Comparison of ENCODE assay signal across 1 cellular context in the genomic region with DNA sequence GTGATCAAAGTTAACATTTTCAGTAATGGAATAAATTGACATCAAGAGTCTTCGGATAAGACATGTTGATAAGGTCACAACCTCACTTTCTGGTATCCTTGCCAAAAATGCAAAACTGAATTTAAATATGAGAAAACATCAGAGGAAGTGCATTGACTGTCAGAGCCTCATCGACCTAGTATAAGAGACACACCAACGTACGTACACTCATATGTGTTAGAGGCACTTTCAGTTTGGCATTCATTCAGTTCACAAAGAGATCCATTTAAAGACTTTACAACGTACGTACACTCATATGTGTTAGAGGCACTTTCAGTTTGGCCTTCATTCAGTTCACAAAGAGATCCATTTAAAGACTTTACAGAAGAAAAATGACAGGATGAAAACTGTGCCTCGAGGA.
TF ChIP-seq lines count a peak whose summit lies in the region.

No MANE protein-coding gene starts in this region.

TF ChIP-seq in HCT116, 20 proteins besides CTCF, POLR2A, EP300 and RAD21 (continued from another document):
- TF ChIP-seq ELF1 (IDR thresholded peaks at IDR 0.05; ENCODE audit: borderline replicate concordance, low read depth) (no peak), EGR1 (IDR thresholded peaks at IDR 0.05; ENCODE audit: low read depth) (no peak), ZFX (IDR thresholded peaks at IDR 0.05) (no peak), SIN3A (IDR thresholded peaks at IDR 0.05; ENCODE audit: low read depth) (no peak), SP1 (IDR thresholded peaks at IDR 0.05; ENCODE audit: low read depth) (no peak), JUND (IDR thresholded peaks at IDR 0.05) (no peak), FOSL1 (IDR thresholded peaks at IDR 0.05; ENCODE audit: low read depth) (no peak), POLR2AphosphoS5 (IDR thresholded peaks at IDR 0.05; ENCODE audit: low read depth, low read length) (no peak), YY1 (IDR thresholded peaks at IDR 0.05; ENCODE audit: extremely low read depth, insufficient replicate concordance, low read depth, low read length) (no peak), SRF (IDR thresholded peaks at IDR 0.05; ENCODE audit: low read depth) (no peak), TCF7L2 (IDR thresholded peaks at IDR 0.05; ENCODE audit: borderline replicate concordance, extremely low read depth, insufficient read depth, insufficient read length) (no peak), CBX3 (IDR thresholded peaks at IDR 0.05; ENCODE audit: low read depth) (no peak)
- TF ChIP-seq, protein P1, sequence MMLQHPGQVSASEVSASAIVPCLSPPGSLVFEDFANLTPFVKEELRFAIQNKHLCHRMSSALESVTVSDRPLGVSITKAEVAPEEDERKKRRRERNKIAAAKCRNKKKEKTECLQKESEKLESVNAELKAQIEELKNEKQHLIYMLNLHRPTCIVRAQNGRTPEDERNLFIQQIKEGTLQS (IDR thresholded peaks at IDR 0.05) = no peak
- TF ChIP-seq, protein P2, sequence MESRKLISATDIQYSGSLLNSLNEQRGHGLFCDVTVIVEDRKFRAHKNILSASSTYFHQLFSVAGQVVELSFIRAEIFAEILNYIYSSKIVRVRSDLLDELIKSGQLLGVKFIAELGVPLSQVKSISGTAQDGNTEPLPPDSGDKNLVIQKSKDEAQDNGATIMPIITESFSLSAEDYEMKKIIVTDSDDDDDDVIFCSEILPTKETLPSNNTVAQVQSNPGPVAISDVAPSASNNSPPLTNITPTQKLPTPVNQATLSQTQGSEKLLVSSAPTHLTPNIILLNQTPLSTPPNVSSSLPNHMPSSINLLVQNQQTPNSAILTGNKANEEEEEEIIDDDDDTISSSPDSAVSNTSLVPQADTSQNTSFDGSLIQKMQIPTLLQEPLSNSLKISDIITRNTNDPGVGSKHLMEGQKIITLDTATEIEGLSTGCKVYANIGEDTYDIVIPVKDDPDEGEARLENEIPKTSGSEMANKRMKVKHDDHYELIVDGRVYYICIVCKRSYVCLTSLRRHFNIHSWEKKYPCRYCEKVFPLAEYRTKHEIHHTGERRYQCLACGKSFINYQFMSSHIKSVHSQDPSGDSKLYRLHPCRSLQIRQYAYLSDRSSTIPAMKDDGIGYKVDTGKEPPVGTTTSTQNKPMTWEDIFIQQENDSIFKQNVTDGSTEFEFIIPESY (IDR thresholded peaks at IDR 0.05; ENCODE audit: extremely low read depth, insufficient replicate concordance, low read length) = no peak
